In genomic region chr1:229544587-229544986, GRCh38 we compare ENCODE assay signal across 23 cellular contexts.
"Had no signal": no experiment of that assay in that cellular context is flagged by ENCODE, and none has a peak within 500 bp of the region (broad histone marks: within the 10 kb centered on the region; RNA-seq: fewer than 3 reads in every experiment).

No MANE protein-coding gene starts in this region.

- H3K9me3 ChIP-seq: pancreas, tibial artery, upper lobe of left lung, uterus had no signal

- H3K4me2 ChIP-seq: hepatocyte, neural progenitor cell, smooth muscle cell had no signal

- H3K9ac ChIP-seq: neural progenitor cell had no signal

- FAIRE-seq: kidney, pancreas had no signal

- H2AFZ ChIP-seq: hepatocyte, neural progenitor cell had no signal

- ATAC-seq: left cardiac atrium; left ventricle myocardium superior; natural killer cell treated with Interleukin-12 subunit alpha and Interleukin-12 subunit beta and Interleukin-15 and Interleukin-18, amount 100 ng/mL, for 72 hours; pancreas; right cardiac atrium had no signal

- H3K27ac ChIP-seq: dorsolateral prefrontal cortex, hepatocyte, neural progenitor cell, pancreas, tibial artery, upper lobe of left lung, uterus had no signal

- H3K4me3 Mint-ChIP-seq: natural killer cell treated with Interleukin-12 subunit alpha and Interleukin-12 subunit beta and Interleukin-15 and Interleukin-18, amount 100 ng/mL, for 72 hours; neural progenitor cell had no signal

- H3K36me3 Mint-ChIP-seq: natural killer cell treated with Interleukin-12 subunit alpha and Interleukin-12 subunit beta and Interleukin-15 and Interleukin-18, amount 100 ng/mL, for 72 hours had no signal

- H3K4me1 Mint-ChIP-seq: neural progenitor cell had no signal

- H3K27ac Mint-ChIP-seq: natural killer cell treated with Interleukin-12 subunit alpha and Interleukin-12 subunit beta and Interleukin-15 and Interleukin-18, amount 100 ng/mL, for 72 hours; neural progenitor cell; progenitor cell of endocrine pancreas had no signal

- H3K9me3 Mint-ChIP-seq: natural killer cell treated with Interleukin-12 subunit alpha and Interleukin-12 subunit beta and Interleukin-15 and Interleukin-18, amount 100 ng/mL, for 72 hours; neural progenitor cell had no signal

- H3K4me3 ChIP-seq: dorsolateral prefrontal cortex, hepatocyte, lung, neural progenitor cell, pancreas, smooth muscle cell, tibial artery, upper lobe of left lung, uterus had no signal

- H3K36me3 ChIP-seq: neural progenitor cell, uterus had no signal

- DNase-seq: dorsolateral prefrontal cortex; effector CD8-positive, alpha-beta T cell; foreskin melanocyte; head of caudate nucleus; kidney; left cardiac atrium; left ventricle myocardium superior; mesenchymal stem cell; midbrain; occipital lobe; pancreas; right cardiac atrium; stimulated activated CD4-positive, alpha-beta T cell treated with anti-CD3 and anti-CD28 coated beads, Interleukin-2, amount 100 ng/mL, for 48 hours; stimulated activated naive CD4-positive, alpha-beta T cell treated with Interleukin-2 at 50 U/mL for 16 hours; tibial artery; upper lobe of left lung; uterus had no signal

- H3K4me1 ChIP-seq: neural progenitor cell, upper lobe of left lung, uterus had no signal

- H3K27me3 Mint-ChIP-seq: natural killer cell treated with Interleukin-12 subunit alpha and Interleukin-12 subunit beta and Interleukin-15 and Interleukin-18, amount 100 ng/mL, for 72 hours; progenitor cell of endocrine pancreas had no signal

- H3K27me3 ChIP-seq: dorsolateral prefrontal cortex, hepatocyte, neural progenitor cell, pancreas, tibial artery, upper lobe of left lung, uterus had no signal
